ENCODE assay signal across 8 cellular contexts in genomic region chr2:111119004-111119846, GRCh38.
A peak's percentile ranks its signal among the peaks of the same experiment; 100 is the strongest.
DNase-seq lines count a peak whose midpoint lies in the region; TF ChIP-seq lines count a peak whose summit lies in the region.

No MANE protein-coding gene starts in this region.

- H2AFZ ChIP-seq in KMS-11 (ENCODE audit: low read depth) = no peak overlapping the region

- H3K4me1 ChIP-seq in KMS-11 (ENCODE audit: low read depth, poor library complexity, severe bottlenecking) = peaks cover 11% of the 10 kb centered on the region
- H3K4me1 ChIP-seq in iPS-15b (ENCODE audit: control insufficient read depth, insufficient read depth, low read length) = no peaks in the 10 kb centered on the region

- TF ChIP-seq CTCF in KMS-11 (conservative IDR thresholded peaks at IDR 0.05; ENCODE audit: low read depth, low read length) = no peak

- H3K27me3 ChIP-seq in KMS-11 (ENCODE audit: insufficient read depth, low read depth) (no peaks in the 10 kb centered on the region), iPS-15b (ENCODE audit: control insufficient read depth, insufficient read depth, low read length) (peaks cover 34% of the 10 kb centered on the region)

- no peaks in the 10 kb centered on the region for H3K36me3 ChIP-seq in KMS-11 (ENCODE audit: insufficient read depth)
- H3K36me3 ChIP-seq in iPS-15b (ENCODE audit: control insufficient read depth, insufficient read depth, low read length) = peaks cover 5% of the 10 kb centered on the region

- H3K79me2 ChIP-seq in KMS-11 (ENCODE audit: insufficient read depth, low read depth) = peaks cover 22% of the 10 kb centered on the region; the same call in 1 of the 2 replicates

- peak overlapping the region; percentile 33; the same call in 1 of the 2 replicates for H3K4me2 ChIP-seq in KMS-11

- H3K4me3 ChIP-seq in KMS-11 (IDR thresholded peaks at IDR 0.05; ENCODE audit: insufficient read depth, low read depth, low read length) (no peak overlapping the region), iPS-15b (ENCODE audit: low read depth, low read length) (peak overlapping the region; percentile 54)

- H3K27ac ChIP-seq in KMS-11 = no peak overlapping the region

- H3K9ac ChIP-seq in KMS-11 (peak overlapping the region; percentile 50; the same call in 1 of the 2 replicates), iPS-15b (ENCODE audit: low read depth, low read length) (peak overlapping the region; percentile 37)

- no peaks in the 10 kb centered on the region for H4K20me1 ChIP-seq in KMS-11 (ENCODE audit: insufficient read depth)

- H3K9me3 ChIP-seq in iPS-15b (ENCODE audit: control insufficient read depth, insufficient read depth, low read length) = no peaks in the 10 kb centered on the region

- peak; percentile 17 for DNase-seq in activated gamma-delta T cell treated with Interleukin-2 at 50 U/mL for 16 hours
- peak; percentile 47 to 48 for DNase-seq in stimulated activated CD4-positive, alpha-beta T cell treated with anti-CD3 and anti-CD28 coated beads, Interleukin-2, amount 100 ng/mL, for 24 hours
- no peak for DNase-seq in GF-D8 (lab: John Stamatoyannopoulos, UW)
- no peak for DNase-seq in HuH-7 (ENCODE audit: low spot score)
- no peak for DNase-seq in NCI-H2196 treated with DMSO at 0.1 percent for 48 hours (lab: John Stamatoyannopoulos, UW; ENCODE audit: unreplicated experiment)
- no peak for DNase-seq in NCI-H1048 (lab: John Stamatoyannopoulos, UW)

Comparison
In these comparisons a context has a peak if more than half of its experiments do, and no peak if none do; other contexts are left out.
1. DNase-seq: peak in activated gamma-delta T cell treated with Interleukin-2 at 50 U/mL for 16 hours (single experiment) and stimulated activated CD4-positive, alpha-beta T cell treated with anti-CD3 and anti-CD28 coated beads, Interleukin-2, amount 100 ng/mL, for 24 hours (2 of 2); none in GF-D8 (single experiment), HuH-7 (single experiment), NCI-H2196 treated with DMSO at 0.1 percent for 48 hours (single experiment) and NCI-H1048 (single experiment).